Comparison of ENCODE assay signal across 33 cellular contexts in the genomic region with DNA sequence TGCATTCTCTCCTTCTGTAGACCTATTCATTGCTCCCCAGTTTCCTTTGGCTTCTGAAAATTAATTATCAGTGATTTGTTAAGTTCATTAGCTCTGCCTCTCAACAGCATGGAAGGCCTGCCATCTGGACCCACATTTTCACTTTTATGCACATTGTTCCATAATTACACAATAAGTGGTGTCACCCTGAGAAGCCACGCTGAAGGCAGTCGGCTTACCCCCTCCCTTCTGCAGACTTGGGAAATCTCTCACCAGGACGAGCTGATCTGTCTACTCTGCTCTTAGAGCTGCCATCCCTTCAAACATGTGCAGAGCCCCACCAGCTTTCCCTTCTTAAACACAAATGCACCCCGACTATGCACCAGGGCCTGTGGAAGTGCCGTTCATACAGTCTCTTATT.
"Had no signal": no experiment of that assay in that cellular context is flagged by ENCODE, and none has a peak within 500 bp of the region (broad histone marks: within the 10 kb centered on the region; RNA-seq: fewer than 3 reads in every experiment).

No MANE protein-coding gene starts in this region.

- H3K27me3 ChIP-seq: ascending aorta, brain microvascular endothelial cell, neural progenitor cell, upper lobe of left lung, vagina had no signal

- H3K27ac ChIP-seq: adrenal gland, ascending aorta, brain microvascular endothelial cell, gastroesophageal sphincter, neural progenitor cell, parathyroid adenoma, psoas muscle, sigmoid colon, upper lobe of left lung, vagina had no signal

- DNase-seq: activated CD4-positive, alpha-beta T cell treated with anti-CD3 and anti-CD28 coated beads for 48 hours; activated CD4-positive, alpha-beta T cell treated with anti-CD3 and anti-CD28 coated beads, Interleukin-2, amount 50 U/mL, for 48 hours; activated CD4-positive, CD25-positive, alpha-beta regulatory T cell; activated CD8-positive, alpha-beta memory T cell treated with anti-CD3 and anti-CD28 coated beads for 24 hours; activated effector memory CD4-positive, alpha-beta T cell treated with Interleukin-2 at 50 U/mL for 16 hours; activated naive CD4-positive, alpha-beta T cell treated with anti-CD3 and anti-CD28 coated beads for 36 hours; activated naive CD8-positive, alpha-beta T cell treated with anti-CD3 and anti-CD28 coated beads for 36 hours; adrenal gland; brain microvascular endothelial cell; caudate nucleus; cortex of kidney; effector memory CD8-positive, alpha-beta T cell; erythroblast; head of caudate nucleus; hippocampal formation; midbrain; naive thymus-derived CD8-positive, alpha-beta T cell; occipital lobe; psoas muscle; sigmoid colon; small intestine; stimulated activated CD4-positive, alpha-beta T cell treated with anti-CD3 and anti-CD28 coated beads, Interleukin-1b, Interleukin-23, amount 100 ng/mL, for 48 hours; stimulated activated CD4-positive, alpha-beta T cell treated with anti-CD3 and anti-CD28 coated beads, Interleukin-4, amount 100 ng/mL, for 4 hours; stimulated activated CD8-positive, alpha-beta memory T cell treated with anti-CD3 and anti-CD28 coated beads, Interleukin-4, amount 100 ng/mL, for 48 hours; stimulated activated naive CD8-positive, alpha-beta T cell treated with anti-CD3 and anti-CD28 coated beads, Interleukin-15, amount 100 ng/mL, for 72 hours; substantia nigra had no signal

- H3K9me3 ChIP-seq: adrenal gland, ascending aorta, gastroesophageal sphincter, psoas muscle, sigmoid colon, upper lobe of left lung, vagina had no signal

- H3K4me1 ChIP-seq: adrenal gland, ascending aorta, gastroesophageal sphincter, parathyroid adenoma, sigmoid colon, vagina had no signal

- FAIRE-seq: small intestine had no signal

- H3K36me3 ChIP-seq: adrenal gland, ascending aorta, brain microvascular endothelial cell, gastroesophageal sphincter, neural progenitor cell, sigmoid colon, upper lobe of left lung, vagina had no signal

- H3K4me3 ChIP-seq: adrenal gland, ascending aorta, gastroesophageal sphincter, neural progenitor cell, psoas muscle, sigmoid colon, upper lobe of left lung, vagina had no signal

- ATAC-seq: effector memory CD8-positive, alpha-beta T cell; gastroesophageal sphincter; naive thymus-derived CD8-positive, alpha-beta T cell; psoas muscle; stimulated activated memory B cell treated with anti-CD40 and anti-IgM and Interleukin-4, amounts not matched to agents 10 μg/mL and 1 μg/mL and 100 μg/mL, for 72 hours; stimulated activated naive CD8-positive, alpha-beta T cell treated with anti-CD3 and anti-CD28 coated beads, Interleukin-15, amount 100 ng/mL, for 72 hours had no signal
